Comparison of ENCODE assay signal across 1 cellular context in the genomic region with DNA sequence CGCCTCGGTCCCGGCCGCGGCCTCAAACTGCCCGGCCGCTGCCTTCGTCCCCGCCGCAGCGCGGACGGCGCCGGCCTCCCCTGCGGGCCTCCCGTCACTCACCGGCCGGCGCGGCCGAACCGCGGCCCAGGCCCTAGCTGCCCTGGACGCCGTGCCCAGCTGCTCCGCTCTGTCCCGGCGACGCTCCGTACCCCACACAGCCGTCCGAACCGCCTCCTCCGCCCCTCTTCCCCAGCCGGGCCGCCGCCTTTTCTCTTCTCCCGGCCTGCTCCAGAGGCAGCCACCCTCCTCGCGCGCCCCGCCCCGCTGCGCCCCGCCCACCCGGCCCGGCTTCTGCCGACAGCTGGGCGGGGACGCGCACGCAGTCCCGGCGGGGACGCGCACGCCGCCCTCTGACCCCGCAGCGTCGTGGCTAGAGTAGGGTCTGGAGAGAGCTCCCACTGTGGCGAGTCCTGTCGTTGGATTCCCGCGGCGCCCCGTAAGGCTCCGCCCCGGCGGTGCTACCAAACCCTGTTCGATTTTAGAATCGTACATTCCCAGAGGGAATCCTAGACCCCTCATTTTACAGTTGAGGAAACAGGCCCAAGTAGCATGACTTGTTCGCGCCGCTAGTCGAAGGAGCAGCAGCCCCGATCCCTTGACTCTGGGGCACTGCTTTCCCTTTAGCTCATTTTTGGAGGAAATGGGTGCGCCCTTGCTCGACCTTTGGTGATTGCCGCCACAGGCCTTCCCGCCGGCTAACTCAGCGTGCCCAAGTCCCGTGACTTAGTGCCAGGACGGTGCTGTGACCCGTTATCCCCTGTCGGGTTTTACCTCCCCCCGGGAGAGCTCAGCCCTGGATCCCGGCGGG.
A peak's percentile ranks its signal among the peaks of the same experiment; 100 is the strongest.
TF ChIP-seq lines count a peak whose summit lies in the region.

A gene with protein sequence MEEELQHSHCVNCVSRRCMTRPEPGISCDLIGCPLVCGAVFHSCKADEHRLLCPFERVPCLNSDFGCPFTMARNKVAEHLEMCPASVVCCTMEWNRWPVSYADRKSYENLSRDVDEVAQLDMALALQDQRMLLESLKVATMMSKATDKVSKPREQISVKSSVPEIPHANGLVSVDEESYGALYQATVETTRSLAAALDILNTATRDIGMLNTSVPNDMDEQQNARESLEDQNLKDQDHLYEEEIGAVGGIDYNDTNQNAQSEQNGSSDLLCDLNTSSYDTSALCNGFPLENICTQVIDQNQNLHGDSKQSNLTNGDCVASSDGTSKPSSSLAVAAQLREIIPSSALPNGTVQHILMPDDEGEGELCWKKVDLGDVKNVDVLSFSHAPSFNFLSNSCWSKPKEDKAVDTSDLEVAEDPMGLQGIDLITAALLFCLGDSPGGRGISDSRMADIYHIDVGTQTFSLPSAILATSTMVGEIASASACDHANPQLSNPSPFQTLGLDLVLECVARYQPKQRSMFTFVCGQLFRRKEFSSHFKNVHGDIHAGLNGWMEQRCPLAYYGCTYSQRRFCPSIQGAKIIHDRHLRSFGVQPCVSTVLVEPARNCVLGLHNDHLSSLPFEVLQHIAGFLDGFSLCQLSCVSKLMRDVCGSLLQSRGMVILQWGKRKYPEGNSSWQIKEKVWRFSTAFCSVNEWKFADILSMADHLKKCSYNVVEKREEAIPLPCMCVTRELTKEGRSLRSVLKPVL (minus strand): TSS at position 295 of the 850 bp plus-strand sequence. CDS start 8,390 bp downstream, outside the sequence.

TF ChIP-seq in HepG2, 621 proteins besides CTCF, POLR2A, EP300 and RAD21 (continued from another document and continues in another):
- TF ChIP-seq, protein P1, sequence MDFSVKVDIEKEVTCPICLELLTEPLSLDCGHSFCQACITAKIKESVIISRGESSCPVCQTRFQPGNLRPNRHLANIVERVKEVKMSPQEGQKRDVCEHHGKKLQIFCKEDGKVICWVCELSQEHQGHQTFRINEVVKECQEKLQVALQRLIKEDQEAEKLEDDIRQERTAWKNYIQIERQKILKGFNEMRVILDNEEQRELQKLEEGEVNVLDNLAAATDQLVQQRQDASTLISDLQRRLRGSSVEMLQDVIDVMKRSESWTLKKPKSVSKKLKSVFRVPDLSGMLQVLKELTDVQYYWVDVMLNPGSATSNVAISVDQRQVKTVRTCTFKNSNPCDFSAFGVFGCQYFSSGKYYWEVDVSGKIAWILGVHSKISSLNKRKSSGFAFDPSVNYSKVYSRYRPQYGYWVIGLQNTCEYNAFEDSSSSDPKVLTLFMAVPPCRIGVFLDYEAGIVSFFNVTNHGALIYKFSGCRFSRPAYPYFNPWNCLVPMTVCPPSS (IDR thresholded peaks at IDR 0.05): no peak
- TF ChIP-seq NR1H2 (CRISPR knock-in tag; IDR thresholded peaks at IDR 0.05; ENCODE audit: borderline replicate concordance, low read depth): 0 out of 2 replicates have a peak, but pooled peaks have one; percentile 21
- 0 out of 2 replicates have a peak, but pooled peaks have one; percentile 41 for TF ChIP-seq ZNF343 (CRISPR knock-in tag; IDR thresholded peaks at IDR 0.05)
- peak; percentile 67; the same call in 1 of the 2 replicates for TF ChIP-seq SALL2 (CRISPR knock-in tag; IDR thresholded peaks at IDR 0.05)
- TF ChIP-seq DPF2 (CRISPR knock-in tag; IDR thresholded peaks at IDR 0.05; ENCODE audit: borderline replicate concordance, low read depth): no peak
- TF ChIP-seq HMG20A (CRISPR knock-in tag; IDR thresholded peaks at IDR 0.05; ENCODE audit: borderline replicate concordance): no peak
- no peak; the same call in 1 of the 2 replicates for TF ChIP-seq FIP1L1 (IDR thresholded peaks at IDR 0.05; ENCODE audit: borderline replicate concordance, insufficient read depth, low read depth, low read length)
- TF ChIP-seq, protein P2, sequence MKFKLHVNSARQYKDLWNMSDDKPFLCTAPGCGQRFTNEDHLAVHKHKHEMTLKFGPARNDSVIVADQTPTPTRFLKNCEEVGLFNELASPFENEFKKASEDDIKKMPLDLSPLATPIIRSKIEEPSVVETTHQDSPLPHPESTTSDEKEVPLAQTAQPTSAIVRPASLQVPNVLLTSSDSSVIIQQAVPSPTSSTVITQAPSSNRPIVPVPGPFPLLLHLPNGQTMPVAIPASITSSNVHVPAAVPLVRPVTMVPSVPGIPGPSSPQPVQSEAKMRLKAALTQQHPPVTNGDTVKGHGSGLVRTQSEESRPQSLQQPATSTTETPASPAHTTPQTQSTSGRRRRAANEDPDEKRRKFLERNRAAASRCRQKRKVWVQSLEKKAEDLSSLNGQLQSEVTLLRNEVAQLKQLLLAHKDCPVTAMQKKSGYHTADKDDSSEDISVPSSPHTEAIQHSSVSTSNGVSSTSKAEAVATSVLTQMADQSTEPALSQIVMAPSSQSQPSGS (CRISPR knock-in tag; IDR thresholded peaks at IDR 0.05): peak; percentile 66; the same call in 1 of the 2 replicates
- TF ChIP-seq, protein P3, sequence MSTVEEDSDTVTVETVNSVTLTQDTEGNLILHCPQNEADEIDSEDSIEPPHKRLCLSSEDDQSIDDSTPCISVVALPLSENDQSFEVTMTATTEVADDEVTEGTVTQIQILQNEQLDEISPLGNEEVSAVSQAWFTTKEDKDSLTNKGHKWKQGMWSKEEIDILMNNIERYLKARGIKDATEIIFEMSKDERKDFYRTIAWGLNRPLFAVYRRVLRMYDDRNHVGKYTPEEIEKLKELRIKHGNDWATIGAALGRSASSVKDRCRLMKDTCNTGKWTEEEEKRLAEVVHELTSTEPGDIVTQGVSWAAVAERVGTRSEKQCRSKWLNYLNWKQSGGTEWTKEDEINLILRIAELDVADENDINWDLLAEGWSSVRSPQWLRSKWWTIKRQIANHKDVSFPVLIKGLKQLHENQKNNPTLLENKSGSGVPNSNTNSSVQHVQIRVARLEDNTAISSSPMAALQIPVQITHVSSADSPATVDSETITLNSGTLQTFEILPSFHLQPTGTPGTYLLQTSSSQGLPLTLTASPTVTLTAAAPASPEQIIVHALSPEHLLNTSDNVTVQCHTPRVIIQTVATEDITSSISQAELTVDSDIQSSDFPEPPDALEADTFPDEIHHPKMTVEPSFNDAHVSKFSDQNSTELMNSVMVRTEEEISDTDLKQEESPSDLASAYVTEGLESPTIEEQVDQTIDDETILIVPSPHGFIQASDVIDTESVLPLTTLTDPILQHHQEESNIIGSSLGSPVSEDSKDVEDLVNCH (CRISPR knock-in tag; IDR thresholded peaks at IDR 0.05): no peak
- peak; percentile 76; the same call in 1 of the 2 replicates for TF ChIP-seq ZSCAN9 (CRISPR knock-in tag; IDR thresholded peaks at IDR 0.05; ENCODE audit: borderline replicate concordance)
- TF ChIP-seq, protein P4, sequence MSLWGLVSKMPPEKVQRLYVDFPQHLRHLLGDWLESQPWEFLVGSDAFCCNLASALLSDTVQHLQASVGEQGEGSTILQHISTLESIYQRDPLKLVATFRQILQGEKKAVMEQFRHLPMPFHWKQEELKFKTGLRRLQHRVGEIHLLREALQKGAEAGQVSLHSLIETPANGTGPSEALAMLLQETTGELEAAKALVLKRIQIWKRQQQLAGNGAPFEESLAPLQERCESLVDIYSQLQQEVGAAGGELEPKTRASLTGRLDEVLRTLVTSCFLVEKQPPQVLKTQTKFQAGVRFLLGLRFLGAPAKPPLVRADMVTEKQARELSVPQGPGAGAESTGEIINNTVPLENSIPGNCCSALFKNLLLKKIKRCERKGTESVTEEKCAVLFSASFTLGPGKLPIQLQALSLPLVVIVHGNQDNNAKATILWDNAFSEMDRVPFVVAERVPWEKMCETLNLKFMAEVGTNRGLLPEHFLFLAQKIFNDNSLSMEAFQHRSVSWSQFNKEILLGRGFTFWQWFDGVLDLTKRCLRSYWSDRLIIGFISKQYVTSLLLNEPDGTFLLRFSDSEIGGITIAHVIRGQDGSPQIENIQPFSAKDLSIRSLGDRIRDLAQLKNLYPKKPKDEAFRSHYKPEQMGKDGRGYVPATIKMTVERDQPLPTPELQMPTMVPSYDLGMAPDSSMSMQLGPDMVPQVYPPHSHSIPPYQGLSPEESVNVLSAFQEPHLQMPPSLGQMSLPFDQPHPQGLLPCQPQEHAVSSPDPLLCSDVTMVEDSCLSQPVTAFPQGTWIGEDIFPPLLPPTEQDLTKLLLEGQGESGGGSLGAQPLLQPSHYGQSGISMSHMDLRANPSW (CRISPR knock-in tag; IDR thresholded peaks at IDR 0.05; ENCODE audit: borderline replicate concordance): no peak
- TF ChIP-seq ZNF619 (CRISPR knock-in tag; IDR thresholded peaks at IDR 0.05): peak; percentile 23
- peak; percentile 62 for TF ChIP-seq TBX2 (CRISPR knock-in tag; IDR thresholded peaks at IDR 0.05; ENCODE audit: borderline replicate concordance)
- 0 out of 2 replicates have a peak, but pooled peaks have one; percentile 60 for TF ChIP-seq SMYD3 (CRISPR knock-in tag; IDR thresholded peaks at IDR 0.05)
- TF ChIP-seq ZNF317 (CRISPR knock-in tag; IDR thresholded peaks at IDR 0.05): peak; percentile 82
- TF ChIP-seq ZNF496 (CRISPR knock-in tag; IDR thresholded peaks at IDR 0.05; ENCODE audit: insufficient replicate concordance): no peak
- TF ChIP-seq NFRKB (IDR thresholded peaks at IDR 0.05): no peak
- TF ChIP-seq, protein P5, sequence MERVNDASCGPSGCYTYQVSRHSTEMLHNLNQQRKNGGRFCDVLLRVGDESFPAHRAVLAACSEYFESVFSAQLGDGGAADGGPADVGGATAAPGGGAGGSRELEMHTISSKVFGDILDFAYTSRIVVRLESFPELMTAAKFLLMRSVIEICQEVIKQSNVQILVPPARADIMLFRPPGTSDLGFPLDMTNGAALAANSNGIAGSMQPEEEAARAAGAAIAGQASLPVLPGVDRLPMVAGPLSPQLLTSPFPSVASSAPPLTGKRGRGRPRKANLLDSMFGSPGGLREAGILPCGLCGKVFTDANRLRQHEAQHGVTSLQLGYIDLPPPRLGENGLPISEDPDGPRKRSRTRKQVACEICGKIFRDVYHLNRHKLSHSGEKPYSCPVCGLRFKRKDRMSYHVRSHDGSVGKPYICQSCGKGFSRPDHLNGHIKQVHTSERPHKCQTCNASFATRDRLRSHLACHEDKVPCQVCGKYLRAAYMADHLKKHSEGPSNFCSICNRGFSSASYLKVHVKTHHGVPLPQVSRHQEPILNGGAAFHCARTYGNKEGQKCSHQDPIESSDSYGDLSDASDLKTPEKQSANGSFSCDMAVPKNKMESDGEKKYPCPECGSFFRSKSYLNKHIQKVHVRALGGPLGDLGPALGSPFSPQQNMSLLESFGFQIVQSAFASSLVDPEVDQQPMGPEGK (CRISPR knock-in tag; IDR thresholded peaks at IDR 0.05): peak; percentile 24; the same call in 1 of the 2 replicates
- TF ChIP-seq, protein P6, sequence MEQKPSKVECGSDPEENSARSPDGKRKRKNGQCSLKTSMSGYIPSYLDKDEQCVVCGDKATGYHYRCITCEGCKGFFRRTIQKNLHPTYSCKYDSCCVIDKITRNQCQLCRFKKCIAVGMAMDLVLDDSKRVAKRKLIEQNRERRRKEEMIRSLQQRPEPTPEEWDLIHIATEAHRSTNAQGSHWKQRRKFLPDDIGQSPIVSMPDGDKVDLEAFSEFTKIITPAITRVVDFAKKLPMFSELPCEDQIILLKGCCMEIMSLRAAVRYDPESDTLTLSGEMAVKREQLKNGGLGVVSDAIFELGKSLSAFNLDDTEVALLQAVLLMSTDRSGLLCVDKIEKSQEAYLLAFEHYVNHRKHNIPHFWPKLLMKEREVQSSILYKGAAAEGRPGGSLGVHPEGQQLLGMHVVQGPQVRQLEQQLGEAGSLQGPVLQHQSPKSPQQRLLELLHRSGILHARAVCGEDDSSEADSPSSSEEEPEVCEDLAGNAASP (CRISPR knock-in tag; IDR thresholded peaks at IDR 0.05; ENCODE audit: borderline replicate concordance): peak; percentile 70; the same call in 1 of the 2 replicates
- TF ChIP-seq SOX5 (CRISPR knock-in tag; IDR thresholded peaks at IDR 0.05; ENCODE audit: borderline replicate concordance): peak; percentile 46; the same call in 1 of the 2 replicates
- peak; percentile 99 for TF ChIP-seq NR2C2 (CRISPR knock-in tag; IDR thresholded peaks at IDR 0.05; ENCODE audit: borderline replicate concordance)
- peak; percentile 88 for TF ChIP-seq TOE1 (CRISPR knock-in tag; IDR thresholded peaks at IDR 0.05)
- TF ChIP-seq SPEN (CRISPR knock-in tag; IDR thresholded peaks at IDR 0.05; ENCODE audit: low read depth): peak; percentile 83
- peak; percentile 85 for TF ChIP-seq ZNF605 (CRISPR knock-in tag; IDR thresholded peaks at IDR 0.05)
- TF ChIP-seq ZNF792 (CRISPR knock-in tag; IDR thresholded peaks at IDR 0.05): peak; percentile 83
- TF ChIP-seq, protein P7, sequence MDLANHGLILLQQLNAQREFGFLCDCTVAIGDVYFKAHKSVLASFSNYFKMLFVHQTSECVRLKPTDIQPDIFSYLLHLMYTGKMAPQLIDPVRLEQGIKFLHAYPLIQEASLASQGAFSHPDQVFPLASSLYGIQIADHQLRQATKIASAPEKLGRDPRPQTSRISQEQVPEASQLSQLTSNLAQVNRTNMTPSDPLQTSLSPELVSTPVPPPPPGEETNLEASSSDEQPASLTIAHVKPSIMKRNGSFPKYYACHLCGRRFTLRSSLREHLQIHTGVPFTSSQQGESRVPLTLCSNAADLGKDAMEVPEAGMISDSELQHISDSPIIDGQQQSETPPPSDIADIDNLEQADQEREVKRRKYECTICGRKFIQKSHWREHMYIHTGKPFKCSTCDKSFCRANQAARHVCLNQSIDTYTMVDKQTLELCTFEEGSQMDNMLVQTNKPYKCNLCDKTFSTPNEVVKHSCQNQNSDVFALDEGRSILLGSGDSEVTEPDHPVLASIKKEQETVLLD (CRISPR knock-in tag; IDR thresholded peaks at IDR 0.05; ENCODE audit: low read depth): peak; percentile 70; the same call in 1 of the 2 replicates
- TF ChIP-seq ZNF432 (CRISPR knock-in tag; IDR thresholded peaks at IDR 0.05; ENCODE audit: borderline replicate concordance): no peak
- TF ChIP-seq KDM2A (CRISPR knock-in tag; IDR thresholded peaks at IDR 0.05; ENCODE audit: borderline replicate concordance, low read depth): peak; percentile 70
- no peak for TF ChIP-seq KLF13 (CRISPR knock-in tag; IDR thresholded peaks at IDR 0.05)
- TF ChIP-seq TMF1 (CRISPR knock-in tag; IDR thresholded peaks at IDR 0.05; ENCODE audit: low read depth): peak; percentile 96
- TF ChIP-seq ZFP36L1 (CRISPR knock-in tag; IDR thresholded peaks at IDR 0.05): peak; percentile 46; the same call in 1 of the 2 replicates
- peak; percentile 58; the same call in 1 of the 2 replicates for TF ChIP-seq FOXJ3 (CRISPR knock-in tag; IDR thresholded peaks at IDR 0.05; ENCODE audit: borderline replicate concordance)
